In the genomic region with DNA sequence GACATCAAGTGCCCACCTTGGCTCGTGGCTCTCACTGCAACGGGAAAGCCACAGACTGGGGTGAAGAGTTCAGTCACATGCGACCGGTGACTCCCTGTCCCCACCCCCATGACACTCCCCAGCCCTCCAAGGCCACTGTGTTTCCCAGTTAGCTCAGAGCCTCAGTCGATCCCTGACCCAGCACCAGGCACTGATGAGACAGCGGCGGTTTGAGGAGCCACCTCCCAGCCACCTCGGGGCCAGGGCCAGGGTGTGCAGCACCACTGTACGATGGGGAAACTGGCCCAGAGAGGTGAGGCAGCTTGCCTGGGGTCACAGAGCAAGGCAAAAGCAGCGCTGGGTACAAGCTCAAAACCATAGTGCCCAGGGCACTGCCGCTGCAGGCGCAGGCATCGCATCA, we compare ENCODE assay signal across 8 cellular contexts.
A peak's percentile ranks its signal among the peaks of the same experiment; 100 is the strongest.
DNase-seq lines count a peak whose midpoint lies in the region; ATAC-seq and TF ChIP-seq lines count a peak whose summit lies in the region.
"Not testable (repeated sequence)": the region's sequence is repeated elsewhere in the genome, so short reads cannot be mapped to it uniquely, and the experiment has no call there.

No MANE protein-coding gene starts in this region.

- not testable (repeated sequence) for H3K4me1 ChIP-seq in breast epithelium; right cardiac atrium (ENCODE audit: control insufficient read depth, insufficient read depth, low read length); lower lobe of right lung; testis

- intact Hi-C loops in breast epithelium (cut with DNase I; ENCODE audit: low total_unique reads); right cardiac atrium (cut with DNase I); lower lobe of right lung (cut with DNase I); testis (cut with DNase I; ENCODE audit: low total_unique reads): not testable (repeated sequence)

- WGBS in right cardiac atrium, result 95% methylated on average over 4 of the region's 13 CpGs
- WGBS in testis, 2 donors, result 64% methylated on average over 6 of the region's 13 CpGs; no CpG with 5 or more reads in 1 of the 2 donors

- H3K27me3 ChIP-seq in breast epithelium; right cardiac atrium (ENCODE audit: control insufficient read depth, insufficient read depth); lower lobe of right lung (ENCODE audit: low read depth); testis: not testable (repeated sequence)

- not testable (repeated sequence) for H3K4me3 Mint-ChIP-seq in osteocyte (ENCODE audit: unreplicated experiment)

- not testable (repeated sequence) for ATAC-seq in right cardiac atrium, lower lobe of right lung

- H3K27me3 Mint-ChIP-seq in osteocyte (ENCODE audit: unreplicated experiment), result not testable (repeated sequence)

- not testable (repeated sequence) for H3K27ac Mint-ChIP-seq in osteocyte (ENCODE audit: unreplicated experiment)

- not testable (repeated sequence) for H3K9me3 Mint-ChIP-seq in osteocyte (ENCODE audit: unreplicated experiment)

- not testable (repeated sequence) for H3K27ac ChIP-seq in breast epithelium; right cardiac atrium (ENCODE audit: low read length); lower lobe of right lung; testis

- not testable (repeated sequence) for H3K9me3 ChIP-seq in breast epithelium; right cardiac atrium (ENCODE audit: control insufficient read depth, low read length); lower lobe of right lung; testis

- not testable (repeated sequence) for TF ChIP-seq POLR2A in breast epithelium (IDR thresholded peaks at IDR 0.05); testis (IDR thresholded peaks at IDR 0.05)

- H3K4me3 ChIP-seq in breast epithelium; right cardiac atrium (ENCODE audit: low read length); lower lobe of right lung; testis: not testable (repeated sequence)

- not testable (repeated sequence) for H3K4me1 Mint-ChIP-seq in osteocyte (ENCODE audit: unreplicated experiment)

- not testable (repeated sequence) for H3K36me3 ChIP-seq in breast epithelium; lower lobe of right lung; testis (ENCODE audit: low read depth, missing control alignments)

- not testable (repeated sequence) for H3K36me3 Mint-ChIP-seq in osteocyte (ENCODE audit: unreplicated experiment)

- peak; percentile 29 for DNase-seq in activated CD8-positive, alpha-beta memory T cell treated with anti-CD3 and anti-CD28 coated beads, Interleukin-2, amount 50 U/mL, for 48 hours
- peak; percentile 10 to 30 for DNase-seq in breast epithelium (ENCODE audit: low spot score in 2 of 2)
- peak in 2 of 3 donors; percentile 11 to 31 for DNase-seq in right cardiac atrium
- DNase-seq in lower lobe of right lung, result peak; percentile 15
- DNase-seq in osteocyte (ENCODE audit: extremely low spot score, unreplicated experiment), result peak; percentile 81
- DNase-seq in stimulated activated CD4-positive, alpha-beta T cell treated with anti-CD3 and anti-CD28 coated beads, Interleukin-15, amount 100 ng/mL, for 24 hours, result peak; percentile 1
- peak; percentile 15 for DNase-seq in testis
- DNase-seq in ureter (ENCODE audit: low spot score), result peak; percentile 9

- not testable (repeated sequence) for TF ChIP-seq CTCF in breast epithelium (IDR thresholded peaks at IDR 0.05); lower lobe of right lung (IDR thresholded peaks at IDR 0.05); osteocyte (IDR thresholded peaks at IDR 0.05); testis (IDR thresholded peaks at IDR 0.05)

Comparison
In these comparisons a context has a peak if more than half of its experiments do, and no peak if none do; other contexts are left out.
1. DNase-seq: peak in every context shown above with its lines; median percentile 81 in osteocyte; 29 in activated CD8-positive, alpha-beta memory T cell treated with anti-CD3 and anti-CD28 coated beads, Interleukin-2, amount 50 U/mL, for 48 hours; 21 in right cardiac atrium; 20 in breast epithelium; 15 in lower lobe of right lung; 15 in testis; 9 in ureter; 1 in stimulated activated CD4-positive, alpha-beta T cell treated with anti-CD3 and anti-CD28 coated beads, Interleukin-15, amount 100 ng/mL, for 24 hours.